8 cellular contexts compared by ENCODE assay signal in the genomic region with DNA sequence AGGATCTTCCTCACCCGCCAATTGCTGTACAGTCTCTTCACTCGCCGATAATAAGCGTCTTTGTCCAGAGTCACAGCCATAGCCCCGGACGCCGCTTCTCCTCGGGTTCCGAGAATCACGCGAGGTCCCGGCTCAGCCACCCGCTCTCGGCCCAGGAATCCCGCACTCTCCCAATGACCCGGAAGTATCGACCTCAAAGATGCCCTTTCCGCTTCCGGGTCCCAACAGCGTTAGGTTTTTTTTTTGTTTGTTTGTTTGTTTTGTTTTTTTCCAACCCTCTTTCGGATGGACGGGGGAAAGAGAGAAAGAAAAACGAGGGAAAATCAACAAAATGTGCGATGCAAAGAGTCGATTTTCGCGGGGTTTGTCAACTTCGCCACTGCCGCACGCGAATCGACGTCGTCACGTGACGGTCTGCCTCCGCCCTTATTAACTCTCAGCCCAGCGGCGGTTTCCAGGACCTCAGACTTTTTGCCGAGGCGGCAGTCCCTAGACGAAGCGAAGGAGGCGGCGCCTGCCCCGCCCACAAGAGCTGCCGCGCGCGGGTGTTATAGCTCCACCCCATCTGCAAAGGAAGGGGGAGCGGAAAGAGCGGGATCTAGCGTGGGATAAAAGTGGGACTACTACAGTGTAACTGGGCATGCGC. TPM values are rescaled to one million over a fixed set of nuclear protein-coding genes. Genes with fewer than 3 reads are reported as not detected.
DNase-seq lines count a peak whose midpoint lies in the region; ATAC-seq and TF ChIP-seq lines count a peak whose summit lies in the region.

A gene (minus strand): TSS at position 172 of the 646 bp plus-strand sequence. CDS start 92 bp downstream, at position 80.

- H3K4me1 Mint-ChIP-seq in chondrocyte (ENCODE audit: low read depth) = peaks cover 33% of the 10 kb centered on the region

- peaks cover 7% of the 10 kb centered on the region for H3K36me3 Mint-ChIP-seq in chondrocyte (ENCODE audit: low read depth)

- H3K36me3 ChIP-seq in kidney epithelial cell (ENCODE audit: control insufficient read depth, insufficient read depth, low read length) = no peaks in the 10 kb centered on the region

- H3K27me3 Mint-ChIP-seq in chondrocyte (ENCODE audit: low read depth) = no peaks in the 10 kb centered on the region

- TF ChIP-seq CTCF in chondrocyte (IDR thresholded peaks at IDR 0.05) = no peak
- no peak for TF ChIP-seq CTCF in kidney epithelial cell (IDR thresholded peaks at IDR 0.05; ENCODE audit: insufficient read depth, low read length, poor library complexity, severe bottlenecking)

- H3K27ac Mint-ChIP-seq in chondrocyte (ENCODE audit: unreplicated experiment) = peak within 1 kb of the TSS; percentile 99

- peak within 1 kb of the TSS; percentile 82 for H3K4me3 ChIP-seq in kidney epithelial cell (ENCODE audit: low read depth, low read length)

- DNase-seq in AML-193 (lab: John Stamatoyannopoulos, UW) (peak; percentile 92 to 94), NCI-H510A treated with DMSO at 0.1 percent for 48 hours (lab: John Stamatoyannopoulos, UW) (peak; percentile 95), chondrocyte (ENCODE audit: low spot score) (peak; percentile 98), kidney epithelial cell (ENCODE audit: low read depth) (peak; percentile 77)
- peak; percentile 90 to 95 for DNase-seq in activated CD4-positive, alpha-beta T cell treated with anti-CD3 and anti-CD28 coated beads for 24 hours (ENCODE audit: low read depth in 2 of 2)
- DNase-seq in stimulated activated CD4-positive, alpha-beta T cell treated with anti-CD3 and anti-CD28 coated beads, Interleukin-15, amount 100 ng/mL, for 48 hours (ENCODE audit: low read depth in 2 of 2) = peak; percentile 92 to 93

- H3K4me3 Mint-ChIP-seq in chondrocyte (ENCODE audit: unreplicated experiment) = peak within 1 kb of the TSS; percentile 90

- no peaks in the 10 kb centered on the region for H3K9me3 Mint-ChIP-seq in chondrocyte (ENCODE audit: low read depth)

- TF ChIP-seq POLR2A in GM19193 (IDR thresholded peaks at IDR 0.05; ENCODE audit: extremely low read depth, insufficient read depth, insufficient read length) = peak; percentile 84

- H3K27me3 ChIP-seq in kidney epithelial cell (ENCODE audit: control insufficient read depth, insufficient read depth, low read length) = no peaks in the 10 kb centered on the region

- peak; percentile 87 for ATAC-seq in HG03439 (IDR thresholded peaks at IDR 0.05; ENCODE audit: unreplicated experiment)

RNA-seq across cellular contexts. Expression of the gene that starts here (rescaled TPM):
- total RNA-seq in chondrocyte = 55.8 to 77.2 TPM (median 57.7 TPM) in 3 replicates
- 74.8 and 77.8 TPM in 2 replicates for total RNA-seq in kidney epithelial cell

Comparison
In these comparisons a context has a peak if more than half of its experiments do, and no peak if none do; other contexts are left out.
1. Peak in every context shown above with its lines: DNase-seq, ATAC-seq and H3K4me3 ChIP-seq.